Comparison of ENCODE assay signal across 16 cellular contexts in the genomic region with DNA sequence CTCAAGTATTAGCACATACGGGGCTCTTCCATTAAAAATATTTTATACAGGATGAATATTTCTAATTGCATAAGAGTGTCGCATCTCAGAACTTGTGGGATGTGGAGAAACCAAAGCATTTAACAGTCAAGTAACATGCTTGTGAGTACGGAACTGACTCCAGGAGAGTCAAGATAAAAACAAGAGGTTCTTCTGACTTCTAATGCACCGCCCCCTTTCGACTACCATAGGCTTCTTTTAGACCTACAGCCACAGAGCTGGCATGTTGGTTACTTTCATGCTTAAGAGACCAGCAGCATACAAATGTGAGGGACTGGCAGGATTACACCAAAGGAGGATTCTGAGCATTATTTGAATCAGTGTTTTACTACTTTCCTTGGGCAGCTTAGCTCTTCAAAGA.
"Had no signal": no experiment of that assay in that cellular context is flagged by ENCODE, and none has a peak within 500 bp of the region (broad histone marks: within the 10 kb centered on the region; RNA-seq: fewer than 3 reads in every experiment).

No MANE protein-coding gene starts in this region.

- H3K36me3 ChIP-seq: breast epithelium had no signal

- DNase-seq: activated CD8-positive, alpha-beta memory T cell treated with anti-CD3 and anti-CD28 coated beads for 24 hours; activated CD8-positive, alpha-beta memory T cell treated with anti-CD3 and anti-CD28 coated beads, Interleukin-2, amount 50 U/mL, for 4 hours; activated naive CD4-positive, alpha-beta T cell; activated T-cell treated with anti-CD3 and anti-CD28 coated beads, Interleukin-2, amount 50 U/mL, for 4 hours; immature natural killer cell; mammary epithelial cell; natural killer cell; retina; stimulated activated CD4-positive, alpha-beta T cell treated with anti-CD3 and anti-CD28 coated beads, Interleukin-4, amount 100 ng/mL, for 24 hours; stimulated activated naive CD8-positive, alpha-beta T cell treated with anti-CD3 and anti-CD28 coated beads, Interleukin-15, Interleukin-2, amounts not matched to agents 100 U/mL and 50 U/mL, for 24 hours; T-helper 9 cell had no signal

- H3K4me2 ChIP-seq: hepatocyte had no signal

- H3K9me3 ChIP-seq: breast epithelium had no signal

- H3K79me2 ChIP-seq: hepatocyte had no signal

- H3K27ac ChIP-seq: breast epithelium, hepatocyte had no signal

- H3K27me3 ChIP-seq: breast epithelium, hepatocyte had no signal

- ATAC-seq: activated T-cell treated with anti-CD3 and anti-CD28 coated beads, Interleukin-2, amount 50 U/mL, for 4 hours; left lobe of liver; natural killer cell; stimulated activated naive CD8-positive, alpha-beta T cell treated with anti-CD3 and anti-CD28 coated beads, Interleukin-15, Interleukin-2, amounts not matched to agents 100 U/mL and 50 U/mL, for 24 hours; WTC11 had no signal

- H3K4me3 ChIP-seq: breast epithelium, coronary artery, hepatocyte had no signal

- H2AFZ ChIP-seq: hepatocyte had no signal
